In the genomic region with DNA sequence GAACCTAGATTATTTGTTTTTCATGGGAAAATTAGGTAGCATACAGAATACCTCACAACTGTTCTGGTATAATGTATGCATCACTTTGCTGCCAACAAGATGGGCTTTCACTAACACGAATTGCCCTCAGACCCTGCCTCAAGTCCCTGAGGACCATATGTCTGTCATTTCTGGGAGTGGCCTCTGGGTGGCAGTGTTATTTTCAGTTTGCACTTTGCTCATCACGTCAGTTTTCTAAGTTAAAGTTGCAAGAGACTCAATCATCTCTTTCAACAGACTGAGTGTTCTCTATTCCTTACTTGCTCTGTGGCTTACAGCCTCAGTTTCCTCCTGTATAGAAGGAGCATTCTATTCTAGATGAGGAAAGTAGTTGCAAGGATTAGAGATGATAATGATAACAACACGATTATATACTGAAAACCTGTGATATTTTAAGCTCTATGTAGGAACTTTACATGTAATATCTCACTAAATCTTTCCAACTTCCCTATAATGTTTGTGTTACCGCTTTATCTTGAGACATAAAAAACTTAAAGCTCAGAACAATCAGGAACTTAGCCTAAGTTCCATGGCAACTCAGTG, we compare ENCODE assay signal across 9 cellular contexts. TPM values are rescaled to one million over a fixed set of nuclear protein-coding genes. Genes with fewer than 3 reads are reported as not detected.
DNase-seq lines count a peak whose midpoint lies in the region; ATAC-seq and TF ChIP-seq lines count a peak whose summit lies in the region.
"Had no signal": no experiment of that assay in that cellular context is flagged by ENCODE, and none has a peak within 500 bp of the region (broad histone marks: within the 10 kb centered on the region; RNA-seq: fewer than 3 reads in every experiment).

No MANE protein-coding gene starts in this region.

- H4K20me1 ChIP-seq in PC-9 (ENCODE audit: insufficient read depth): no peaks in the 10 kb centered on the region

- H3K4me1 Mint-ChIP-seq in type B pancreatic cell (ENCODE audit: unreplicated experiment): peaks cover 5% of the 10 kb centered on the region

- no peaks in the 10 kb centered on the region for H3F3A ChIP-seq in PC-9 (ENCODE audit: insufficient read depth, low read depth)

- H3K4me3 Mint-ChIP-seq in type B pancreatic cell: no peak overlapping the region

- intact Hi-C loops in PC-9 (cut with micrococcal nuclease; ENCODE audit: unreplicated experiment): loop anchor here (1.0 kb wide), 2 partner anchors 134 to 227 kb away; a partner anchor contains a TSS

- H3K4me3 ChIP-seq in PC-9: no peak overlapping the region

- H3K36me3 Mint-ChIP-seq in type B pancreatic cell: no peaks in the 10 kb centered on the region

- H3K27ac Mint-ChIP-seq in type B pancreatic cell: no peak overlapping the region

- CTCF ChIA-PET in PC-9 (lab: Charles Lee): interaction anchor here (0.9 to 1.3 kb wide), 2 partner anchors 42 to 132 kb away, joined by 3 to 6 read pairs; no protein-coding TSS in a partner anchor

- POLR2A ChIA-PET in PC-9 (lab: Charles Lee; ENCODE audit: unreplicated experiment): interaction anchor here (0.6 kb wide), 1 partner anchor 131 kb away, joined by 3 read pairs; no protein-coding TSS in a partner anchor

- H3K27ac ChIP-seq in PC-9: no peak overlapping the region

- H3K36me3 ChIP-seq in PC-9 (ENCODE audit: low read depth): no peaks in the 10 kb centered on the region

- TF ChIP-seq CTCF in PC-9 (conservative IDR thresholded peaks at IDR 0.05) (peak; percentile 86), type B pancreatic cell (conservative IDR thresholded peaks at IDR 0.05) (peak; percentile 85)

- no peaks in the 10 kb centered on the region for H3K79me2 ChIP-seq in PC-9 (ENCODE audit: low read depth)

- peaks cover 2% of the 10 kb centered on the region for H3K27me3 Mint-ChIP-seq in type B pancreatic cell

- H3K27me3 ChIP-seq in PC-9 (ENCODE audit: insufficient read depth, low read depth): no peaks in the 10 kb centered on the region

- H3K4me1 ChIP-seq in PC-9 (replicated peaks; ENCODE audit: insufficient read depth): no peaks in the 10 kb centered on the region

- H3K9me3 ChIP-seq in PC-9 (ENCODE audit: insufficient read depth, low read depth): no peaks in the 10 kb centered on the region

- no peaks in the 10 kb centered on the region for H3K9me3 Mint-ChIP-seq in type B pancreatic cell

- no peaks in the 10 kb centered on the region for H3K9me2 ChIP-seq in PC-9 (ENCODE audit: insufficient read depth)

- H3K4me2 ChIP-seq in PC-9: no peak overlapping the region

- BruUV-seq in PC-9 (replicated peaks; lab: Mats Ljungman, UMichigan): no TSS peak

- ATAC-seq in GM19328 (IDR thresholded peaks at IDR 0.05; ENCODE audit: unreplicated experiment): peak; percentile 67
- peak; percentile 77 for ATAC-seq in HG03521 (IDR thresholded peaks at IDR 0.05; ENCODE audit: unreplicated experiment)

- H2AFZ ChIP-seq in PC-9: no peak overlapping the region; the same call in 1 of the 2 replicates

- DNase-seq in CD1c-positive myeloid dendritic cell (ENCODE audit: extremely low spot score) (peak; percentile 62), PC-9 (peak in 1 of 2 experiments; percentile 35), fibroblast of peridontal ligament (ENCODE audit: extremely low read depth) (peak; percentile 76), occipital lobe (lab: John Stamatoyannopoulos, UW) (peak; percentile 7), type B pancreatic cell (ENCODE audit: extremely low spot score, unreplicated experiment) (no peak)
- DNase-seq in activated T-cell treated with anti-CD3 and anti-CD28 coated beads, Interleukin-2, amount 50 U/mL, for 48 hours: peak; percentile 67 to 71

RNA-seq across cellular contexts. Expression of a gene that starts 55.7 kb away (rescaled TPM):
- total RNA-seq in PC-9 (2021) (not detected in 2 replicates), occipital lobe (0.16 TPM), type B pancreatic cell (ENCODE audit: low replicate concordance) (0.12 and 0.24 TPM in 2 replicates)
- total RNA-seq: activated CD8-positive, alpha-beta memory T cell treated with anti-CD3 and anti-CD28 coated beads for 36 hours had no signal
